Comparison of ENCODE assay signal across 9 cellular contexts in genomic region chr18:2958819-2959298, GRCh38. TPM values are rescaled to one million over a fixed set of nuclear protein-coding genes. Genes with fewer than 3 reads are reported as not detected.
A peak's percentile ranks its signal among the peaks of the same experiment; 100 is the strongest.
DNase-seq lines count a peak whose midpoint lies in the region; ATAC-seq and TF ChIP-seq lines count a peak whose summit lies in the region.
"Had no signal": no experiment of that assay in that cellular context is flagged by ENCODE, and none has a peak within 500 bp of the region (broad histone marks: within the 10 kb centered on the region; RNA-seq: fewer than 3 reads in every experiment).

No MANE protein-coding gene starts in this region.

- H3F3A ChIP-seq in MM.1S (ENCODE audit: insufficient read depth, low read length), result peaks cover 30% of the 10 kb centered on the region

- H3K9me2 ChIP-seq in MM.1S (replicated peaks; ENCODE audit: insufficient read depth, low read length), result no peaks in the 10 kb centered on the region

- H3K9ac ChIP-seq in MM.1S (ENCODE audit: low read length) (no peak overlapping the region), duodenal mucosa (ENCODE audit: low read depth in 1 of 2, low read length in 2 of 2) (peak overlapping the region in 1 of 2 donors; percentile 1)

- H3K4me3 ChIP-seq in MM.1S (ENCODE audit: low read length) (no peak overlapping the region), duodenal mucosa (ENCODE audit: low read depth in 1 of 2, low read length in 2 of 2) (no peak overlapping the region), stomach (no peak overlapping the region)

- H3K4me2 ChIP-seq in MM.1S (ENCODE audit: low read depth, low read length), result no peak overlapping the region

- peak overlapping the region; percentile 96 for H3K27ac Mint-ChIP-seq in CD4-positive, alpha-beta T cell
- no peak overlapping the region for H3K27ac Mint-ChIP-seq in glutamatergic neuron (ENCODE audit: unreplicated experiment)

- H3K27me3 ChIP-seq in CD4-positive, alpha-beta T cell (ENCODE audit: control insufficient read depth, insufficient read depth, low read length), result no peaks in the 10 kb centered on the region
- 0 out of 2 replicates have a peak, but pooled peaks cover 2% of the 10 kb centered on the region for H3K27me3 ChIP-seq in MM.1S (replicated peaks; ENCODE audit: insufficient read depth, low read length)
- no peaks in the 10 kb centered on the region for H3K27me3 ChIP-seq in duodenal mucosa (ENCODE audit: control insufficient read depth in 1 of 2, insufficient read depth in 2 of 2, low read length in 2 of 2)
- no peaks in the 10 kb centered on the region for H3K27me3 ChIP-seq in stomach

- no peak for TF ChIP-seq CTCF in CD4-positive, alpha-beta T cell (IDR thresholded peaks at IDR 0.05)
- TF ChIP-seq CTCF in MM.1S (IDR thresholded peaks at IDR 0.05; ENCODE audit: low read length), result no peak
- TF ChIP-seq CTCF in stomach (IDR thresholded peaks at IDR 0.05), result no peak
- no peak for TF ChIP-seq CTCF in glutamatergic neuron (IDR thresholded peaks at IDR 0.05; ENCODE audit: partially characterized antibody, unreplicated experiment)

- peak overlapping the region; percentile 83 for H3K4me3 Mint-ChIP-seq in CD4-positive, alpha-beta T cell
- H3K4me3 Mint-ChIP-seq in glutamatergic neuron (ENCODE audit: unreplicated experiment), result no peak overlapping the region

- intact Hi-C loops in CD4-positive, alpha-beta T cell (cut with DNase I, micrococcal nuclease), result no loop called here
- intact Hi-C loops in stomach (cut with DNase I; ENCODE audit: low total_unique reads), result no loop called here

- H3K27ac ChIP-seq in CD4-positive, alpha-beta T cell (ENCODE audit: low read depth, low read length), result peak overlapping the region; percentile 88
- H3K27ac ChIP-seq in MM.1S (ENCODE audit: low read length), result no peak overlapping the region
- peak overlapping the region; percentile 0 for H3K27ac ChIP-seq in duodenal mucosa (ENCODE audit: low read depth, low read length)
- peak overlapping the region in 4 of 5 donors; percentile 54 to 84 (median 66) for H3K27ac ChIP-seq in stomach

- CTCF ChIA-PET in CD4-positive, alpha-beta T cell (lab: Charles Lee), result interaction anchor here (0.7 to 4.2 kb wide), 6 partner anchors 10 to 104 kb away, joined by 3 to 25 read pairs (median 5); no protein-coding TSS in a partner anchor

- DNase-seq in CD4-positive, alpha-beta T cell, result no peak
- DNase-seq in MM.1S (peak; percentile 31), stomach (no peak), glutamatergic neuron (no peak), cortex of kidney (lab: John Stamatoyannopoulos, UW) (no peak)

- H3K79me2 ChIP-seq in MM.1S (ENCODE audit: low read length), result no peaks in the 10 kb centered on the region

- no peak overlapping the region for H2AFZ ChIP-seq in MM.1S (ENCODE audit: low read length)

- TF ChIP-seq EP300 in stomach (IDR thresholded peaks at IDR 0.05), result no peak

- TF ChIP-seq POLR2A in stomach (IDR thresholded peaks at IDR 0.05), result no peak

- H3K36me3 Mint-ChIP-seq in CD4-positive, alpha-beta T cell (ENCODE audit: low read depth), result peaks cover 46% of the 10 kb centered on the region
- H3K36me3 Mint-ChIP-seq in glutamatergic neuron (ENCODE audit: unreplicated experiment), result no peaks in the 10 kb centered on the region

- H3K4me1 ChIP-seq in MM.1S (ENCODE audit: low read length), result peaks cover 31% of the 10 kb centered on the region
- H3K4me1 ChIP-seq in duodenal mucosa (ENCODE audit: control insufficient read depth in 1 of 2, insufficient read depth in 2 of 2, low read length in 2 of 2), result peaks cover 39 to 51% of the 10 kb centered on the region in 2 donors
- peaks cover 33 to 86% (median 46%) of the 10 kb centered on the region in 4 donors for H3K4me1 ChIP-seq in stomach

- POLR2A ChIA-PET in CD4-positive, alpha-beta T cell (lab: Charles Lee), result interaction anchor here (1.3 to 10.4 kb wide), 9 partner anchors 10 to 303 kb away, joined by 3 to 225 read pairs (median 44); partner anchors contain the start of genes MYL12A and SMCHD1

- no peaks in the 10 kb centered on the region for H3K9me3 ChIP-seq in CD4-positive, alpha-beta T cell (ENCODE audit: control insufficient read depth, low read length)
- H3K9me3 ChIP-seq in MM.1S (replicated peaks; ENCODE audit: insufficient read depth, low read length) (no peaks in the 10 kb centered on the region), duodenal mucosa (ENCODE audit: control insufficient read depth in 1 of 2, low read length in 2 of 2) (no peaks in the 10 kb centered on the region), stomach (no peaks in the 10 kb centered on the region)

- H3K4me1 Mint-ChIP-seq in CD4-positive, alpha-beta T cell (ENCODE audit: low read depth), result peaks cover 95% of the 10 kb centered on the region
- peaks cover 1% of the 10 kb centered on the region for H3K4me1 Mint-ChIP-seq in glutamatergic neuron (ENCODE audit: low read depth, unreplicated experiment)

- H3K9me3 Mint-ChIP-seq in CD4-positive, alpha-beta T cell, result peaks cover 3% of the 10 kb centered on the region
- H3K9me3 Mint-ChIP-seq in glutamatergic neuron (ENCODE audit: unreplicated experiment), result no peaks in the 10 kb centered on the region

- H3K27me3 Mint-ChIP-seq in CD4-positive, alpha-beta T cell, result no peaks in the 10 kb centered on the region
- no peaks in the 10 kb centered on the region for H3K27me3 Mint-ChIP-seq in glutamatergic neuron (ENCODE audit: unreplicated experiment)

- H3K36me3 ChIP-seq in MM.1S (replicated peaks; ENCODE audit: insufficient read depth, low read length) (no peaks in the 10 kb centered on the region), duodenal mucosa (ENCODE audit: control insufficient read depth in 1 of 2, insufficient read depth in 2 of 2, low read length in 2 of 2) (peaks cover 3 to 20% of the 10 kb centered on the region in 2 donors), stomach (peaks cover 0 to 24% (median 23%) of the 10 kb centered on the region in 4 donors)

- H4K20me1 ChIP-seq in MM.1S (ENCODE audit: insufficient read depth, low read length), result no peaks in the 10 kb centered on the region

- no peak for ATAC-seq in CD4-positive, alpha-beta T cell (ENCODE audit: poor library complexity)
- ATAC-seq in GM21367 (IDR thresholded peaks at IDR 0.05; ENCODE audit: unreplicated experiment) (peak; percentile 50), GM19397 (IDR thresholded peaks at IDR 0.05; ENCODE audit: unreplicated experiment) (no peak)
- ATAC-seq: HCT116 had no signal

RNA-seq across cellular contexts. Expression of gene LPIN2, which starts 54.1 kb away (rescaled TPM):
- total RNA-seq in CD4-positive, alpha-beta T cell, result 10 to 100 TPM; 48.7 to 49.0 TPM
- total RNA-seq in stomach, result 10 to 100 TPM in 4 of 5 donors, 1 to 10 TPM in 1; 9.3 to 86.8 (median 13.4) TPM
- 10 to 100 TPM in 2 of 3 donors, 1 to 10 TPM in 1; 4.0 to 42.8 (median 12.5) TPM for polyA plus RNA-seq in stomach
- 7.6 TPM for total RNA-seq in glutamatergic neuron (ENCODE audit: unreplicated experiment)
